Comparison of ENCODE assay signal across 8 cellular contexts in the genomic region with DNA sequence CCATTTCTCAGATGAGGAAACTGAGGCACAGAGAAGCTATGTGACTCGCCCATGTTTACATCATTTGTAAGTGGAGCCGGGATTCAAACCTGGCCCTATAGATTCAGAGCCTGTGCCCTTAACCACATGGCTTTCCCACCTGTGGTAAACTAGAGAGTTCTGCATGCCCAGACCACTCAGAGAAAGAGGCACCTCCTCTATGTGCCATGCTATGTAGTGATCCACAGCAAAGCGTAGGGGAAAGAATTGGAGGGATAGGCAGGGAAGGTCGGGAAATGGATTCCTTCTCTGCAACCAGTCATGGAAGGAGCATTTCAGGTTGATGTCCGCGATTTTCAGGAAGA. TPM values are rescaled to one million over a fixed set of nuclear protein-coding genes. Genes with fewer than 3 reads are reported as not detected.
A peak's percentile ranks its signal among the peaks of the same experiment; 100 is the strongest.
DNase-seq lines count a peak whose midpoint lies in the region; ATAC-seq and TF ChIP-seq lines count a peak whose summit lies in the region.

No MANE protein-coding gene starts in this region.

- no peaks in the 10 kb centered on the region for H4K20me1 ChIP-seq in H9 (ENCODE audit: control insufficient read depth, insufficient read depth, insufficient read length)
- no peaks in the 10 kb centered on the region for H4K20me1 ChIP-seq in SU-DHL-6 (ENCODE audit: low read depth, low read length)

- H4K91ac ChIP-seq in H9 (ENCODE audit: insufficient read length, low read depth, low read length), result no peak overlapping the region

- peak overlapping the region; percentile 70; the same call in 1 of the 2 replicates for H3K9ac ChIP-seq in ES-I3 (ENCODE audit: low read depth, low read length)
- H3K9ac ChIP-seq in H9 (ENCODE audit: extremely low read depth, insufficient read length, low read length), result no peak overlapping the region
- H3K9ac ChIP-seq in SU-DHL-6 (ENCODE audit: low read length), result no peak overlapping the region

- no peak overlapping the region for H2BK12ac ChIP-seq in H9 (ENCODE audit: insufficient read length, low read depth, low read length)

- H3K4me1 ChIP-seq in ES-I3 (ENCODE audit: insufficient read depth, low read length) (no peaks in the 10 kb centered on the region), H9 (ENCODE audit: insufficient read depth, low read length) (no peaks in the 10 kb centered on the region), mucosa of descending colon (ENCODE audit: low read depth) (peaks cover 4% of the 10 kb centered on the region), spleen (peaks cover 3 to 23% (median 15%) of the 10 kb centered on the region in 6 donors)

- no peak overlapping the region for H3K27ac Mint-ChIP-seq in H9

- no peak overlapping the region for H2BK20ac ChIP-seq in H9 (ENCODE audit: low read depth, low read length, poor library complexity, severe bottlenecking)

- no peak overlapping the region for H4K5ac ChIP-seq in H9 (ENCODE audit: insufficient read length, low read depth, low read length)

- no peak overlapping the region for H2BK120ac ChIP-seq in H9 (ENCODE audit: low read depth, low read length, poor library complexity, severe bottlenecking)

- H3K36me3 ChIP-seq in ES-I3 (ENCODE audit: insufficient read depth, low read length) (no peaks in the 10 kb centered on the region), SU-DHL-6 (ENCODE audit: low read length) (0 out of 2 replicates have a peak, but pooled peaks cover 2% of the 10 kb centered on the region), mucosa of descending colon (ENCODE audit: low read depth) (no peaks in the 10 kb centered on the region), spleen (no peaks in the 10 kb centered on the region)

- peaks cover 7% of the 10 kb centered on the region; the same call in 1 of the 2 replicates for H3K27me3 Mint-ChIP-seq in H9 (ENCODE audit: low read depth)

- H2AFZ ChIP-seq in H9 (ENCODE audit: low read length) (no peak overlapping the region), SU-DHL-6 (ENCODE audit: low read depth, low read length, severe bottlenecking) (peak overlapping the region; percentile 43)

- H3K9me3 ChIP-seq in ES-I3 (ENCODE audit: control insufficient read depth, insufficient read depth, low read length), result no peaks in the 10 kb centered on the region
- no peaks in the 10 kb centered on the region for H3K9me3 ChIP-seq in H9 (ENCODE audit: control insufficient read depth, low read depth, low read length)
- no peaks in the 10 kb centered on the region for H3K9me3 ChIP-seq in SU-DHL-6 (ENCODE audit: insufficient read depth, low read length)
- no peaks in the 10 kb centered on the region for H3K9me3 ChIP-seq in mucosa of descending colon
- H3K9me3 ChIP-seq in spleen, result peaks cover 0 to 3% (median 0%) of the 10 kb centered on the region in 8 donors

- in situ Hi-C loops in G401 (cut with HindIII; ENCODE audit: low sequenced_read_pairs), result no loop called here

- ATAC-seq in mucosa of descending colon, result peak; percentile 41

- no peaks in the 10 kb centered on the region for H3K27me3 ChIP-seq in H9 (ENCODE audit: insufficient read depth, low read length)
- H3K27me3 ChIP-seq in SU-DHL-6 (ENCODE audit: low read length), result no peaks in the 10 kb centered on the region
- no peaks in the 10 kb centered on the region for H3K27me3 ChIP-seq in spleen (replicated peaks in 1 of 7)

- DNase-seq in H9, result no peak
- DNase-seq in mucosa of descending colon, result peak in 1 of 3 donors; percentile 3
- DNase-seq in spleen, result no peak
- DNase-seq in G401 (ENCODE audit: low spot score), result no peak
- no peak for DNase-seq in NCI-H446 treated with DMSO at 0.1 percent for 48 hours (lab: John Stamatoyannopoulos, UW)
- no peak for DNase-seq in NCI-H2171 (lab: John Stamatoyannopoulos, UW)

- H3K4me2 ChIP-seq in H9 (ENCODE audit: insufficient read depth, insufficient read length, low read length) (peak overlapping the region; percentile 0), SU-DHL-6 (ENCODE audit: low read depth, low read length, poor library complexity, severe bottlenecking) (peak overlapping the region; percentile 48)

- H3T11ph ChIP-seq in H9 (ENCODE audit: low read length), result no peak overlapping the region

- no peak overlapping the region for H3K4ac ChIP-seq in H9 (ENCODE audit: low read depth, low read length)

- peaks cover 0 to 4% (median 0%) of the 10 kb centered on the region in 3 experiments; a peak in 1 of 7 replicates for H3K36me3 Mint-ChIP-seq in H9 (ENCODE audit: insufficient read depth in 1 of 3, low read depth in 3 of 3)

- H4K8ac ChIP-seq in H9 (replicated peaks; ENCODE audit: insufficient read length, low read depth, low read length), result no peak overlapping the region

- no peak for TF ChIP-seq CTCF in H9 (conservative IDR thresholded peaks at IDR 0.05)
- no peak for TF ChIP-seq CTCF in SU-DHL-6 (IDR thresholded peaks at IDR 0.05; ENCODE audit: insufficient read depth, low read length, poor library complexity, severe bottlenecking)
- no peak for TF ChIP-seq CTCF in mucosa of descending colon (IDR thresholded peaks at IDR 0.05)
- no peak for TF ChIP-seq CTCF in spleen (IDR thresholded peaks at IDR 0.05 in 8 of 11, conservative IDR thresholded peaks at IDR 0.05 in 3 of 11)

- H3K4me3 ChIP-seq in SU-DHL-6 (ENCODE audit: insufficient read depth, low read length, poor library complexity, severe bottlenecking) (no peak overlapping the region), mucosa of descending colon (no peak overlapping the region), spleen (peak overlapping the region in 4 of 8 donors; percentile 26 to 63 (median 29))

- no peak overlapping the region; a peak in 1 of 5 replicates for H3K4me3 Mint-ChIP-seq in H9

- H3K27ac ChIP-seq in H9 (ENCODE audit: insufficient read length, low read depth, low read length) (no peak overlapping the region), SU-DHL-6 (ENCODE audit: low read depth, low read length) (no peak overlapping the region), spleen (peak overlapping the region in 2 of 8 donors; percentile 56 to 72)

- no peaks in the 10 kb centered on the region for H3K9me2 ChIP-seq in SU-DHL-6 (replicated peaks; ENCODE audit: insufficient read depth, low read length)

- WGBS in H9 (ENCODE audit: extremely low coverage, insufficient read length, low lambda C conversion rate), result no CpG with 5 or more reads among the region's 6 CpGs
- 48 to 51% (median 50%) methylated on average over 6 of the region's 6 CpGs for WGBS in spleen, 5 donors

- H3K23me2 ChIP-seq in H9 (ENCODE audit: insufficient read length, low read depth, low read length, poor library complexity, severe bottlenecking), result no peaks in the 10 kb centered on the region

- intact Hi-C loops in mucosa of descending colon (cut with DNase I, micrococcal nuclease) (loop anchor here in 1 of 2 donors (10.0 kb wide), 1 partner anchor 785 kb away; no protein-coding TSS in a partner anchor), spleen (cut with DNase I; ENCODE audit: low total_unique reads) (loop anchor here (10.0 kb wide), 2 partner anchors 515 to 765 kb away; partner anchors contain the start of gene ARHGAP20)

- H3K4me1 Mint-ChIP-seq in H9, result peaks cover 2 to 6% of the 10 kb centered on the region in 2 experiments; a peak in 3 of 4 replicates

- no peaks in the 10 kb centered on the region for H3F3A ChIP-seq in SU-DHL-6 (ENCODE audit: insufficient read depth)

- no peak overlapping the region for H3K23ac ChIP-seq in H9 (ENCODE audit: insufficient read length, low read depth, low read length)

- no peak overlapping the region for H2BK15ac ChIP-seq in H9 (ENCODE audit: low read depth, low read length)

- H2BK5ac ChIP-seq in H9 (ENCODE audit: insufficient read length, low read length), result no peak overlapping the region

- H3K14ac ChIP-seq in H9 (ENCODE audit: insufficient read depth, low read length), result no peak overlapping the region

- no peak overlapping the region for H3K56ac ChIP-seq in H9 (ENCODE audit: insufficient read length, low read depth, low read length)

- no peaks in the 10 kb centered on the region for H3K79me1 ChIP-seq in H9 (ENCODE audit: insufficient read depth, low read depth, low read length, poor library complexity, severe bottlenecking)

- TF ChIP-seq POLR2A in spleen (IDR thresholded peaks at IDR 0.05), result no peak

- H3K79me2 ChIP-seq in H9 (ENCODE audit: insufficient read depth, low read length), result no peaks in the 10 kb centered on the region
- H3K79me2 ChIP-seq in SU-DHL-6 (ENCODE audit: insufficient read depth, low read length), result no peaks in the 10 kb centered on the region

- peaks cover 0 to under 1% of the 10 kb centered on the region in 2 experiments; a peak in 4 of 5 replicates for H3K9me3 Mint-ChIP-seq in H9

- no peak overlapping the region for H3K18ac ChIP-seq in H9 (ENCODE audit: insufficient read length, low read depth, low read length)

- no peak overlapping the region for H2AK5ac ChIP-seq in H9 (ENCODE audit: insufficient read length, low read length)

RNA-seq across cellular contexts. Expression of gene POU2AF2, which starts 15.4 kb away (rescaled TPM):
- total RNA-seq in H9 (2021), result not detected in 2 replicates
- total RNA-seq in mucosa of descending colon, result 1 to 10 TPM; 1.0 to 2.1 (median 2.1) TPM
- not detected for total RNA-seq in spleen
- polyA plus RNA-seq in spleen, result not detected
- total RNA-seq in G401 (2014; rRNA removed; shearing (Covaris generic)), result not detected in 2 replicates
